ENCODE assay signal across 1 cellular context in the genomic region with DNA sequence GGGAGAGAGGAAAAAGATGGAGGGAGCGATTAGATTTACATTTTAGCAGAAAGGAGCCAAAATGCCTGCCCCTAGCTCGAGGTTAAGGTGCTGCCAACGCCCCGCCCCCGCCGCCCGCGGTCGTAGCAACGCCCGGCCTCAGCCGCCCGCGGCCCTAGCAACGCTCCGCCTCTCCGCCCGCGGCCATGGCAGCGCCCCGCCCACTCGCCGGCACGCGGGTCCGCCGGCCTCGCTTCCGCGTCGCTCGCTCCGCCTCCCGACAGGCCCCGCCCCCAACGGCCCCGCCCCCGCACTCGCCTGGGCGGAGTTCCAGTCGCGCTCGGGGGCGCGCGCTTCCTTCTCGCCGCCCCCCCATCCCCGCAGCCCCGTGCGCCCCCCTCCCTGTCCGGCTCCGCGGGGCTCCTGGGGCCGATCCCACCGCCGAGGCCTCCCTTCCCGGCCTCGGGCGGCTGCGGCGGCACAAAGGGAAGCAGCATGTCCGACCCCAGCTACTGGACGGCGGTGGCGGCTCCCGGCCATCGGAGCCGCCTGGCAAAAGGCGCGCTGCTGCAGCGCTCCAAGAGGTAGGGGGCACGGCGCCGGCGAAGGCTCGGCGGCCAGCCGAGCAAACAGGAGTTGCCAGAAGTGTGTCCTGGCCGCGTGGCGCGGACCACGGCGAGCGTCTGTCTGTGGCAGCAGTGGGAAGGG.
TF ChIP-seq lines count a peak whose summit lies in the region.

No MANE protein-coding gene starts in this region.

TF ChIP-seq in HepG2, 621 proteins besides CTCF, POLR2A, EP300 and RAD21 (continued from another document and continues in another):
- TF ChIP-seq, protein P1, sequence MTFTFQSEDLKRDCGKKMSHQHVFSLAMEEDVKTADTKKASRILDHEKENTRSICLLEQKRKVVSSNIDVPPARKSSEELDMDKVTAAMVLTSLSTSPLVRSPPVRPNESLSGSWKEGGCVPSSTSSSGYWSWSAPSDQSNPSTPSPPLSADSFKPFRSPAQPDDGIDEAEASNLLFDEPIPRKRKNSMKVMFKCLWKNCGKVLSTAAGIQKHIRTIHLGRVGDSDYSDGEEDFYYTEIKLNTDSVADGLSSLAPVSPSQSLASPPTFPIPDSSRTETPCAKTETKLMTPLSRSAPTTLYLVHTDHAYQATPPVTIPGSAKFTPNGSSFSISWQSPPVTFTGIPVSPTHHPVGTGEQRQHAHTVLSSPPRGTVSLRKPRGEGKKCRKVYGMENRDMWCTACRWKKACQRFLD (CRISPR knock-in tag; IDR thresholded peaks at IDR 0.05; ENCODE audit: borderline replicate concordance) = no peak
- TF ChIP-seq, protein P2, sequence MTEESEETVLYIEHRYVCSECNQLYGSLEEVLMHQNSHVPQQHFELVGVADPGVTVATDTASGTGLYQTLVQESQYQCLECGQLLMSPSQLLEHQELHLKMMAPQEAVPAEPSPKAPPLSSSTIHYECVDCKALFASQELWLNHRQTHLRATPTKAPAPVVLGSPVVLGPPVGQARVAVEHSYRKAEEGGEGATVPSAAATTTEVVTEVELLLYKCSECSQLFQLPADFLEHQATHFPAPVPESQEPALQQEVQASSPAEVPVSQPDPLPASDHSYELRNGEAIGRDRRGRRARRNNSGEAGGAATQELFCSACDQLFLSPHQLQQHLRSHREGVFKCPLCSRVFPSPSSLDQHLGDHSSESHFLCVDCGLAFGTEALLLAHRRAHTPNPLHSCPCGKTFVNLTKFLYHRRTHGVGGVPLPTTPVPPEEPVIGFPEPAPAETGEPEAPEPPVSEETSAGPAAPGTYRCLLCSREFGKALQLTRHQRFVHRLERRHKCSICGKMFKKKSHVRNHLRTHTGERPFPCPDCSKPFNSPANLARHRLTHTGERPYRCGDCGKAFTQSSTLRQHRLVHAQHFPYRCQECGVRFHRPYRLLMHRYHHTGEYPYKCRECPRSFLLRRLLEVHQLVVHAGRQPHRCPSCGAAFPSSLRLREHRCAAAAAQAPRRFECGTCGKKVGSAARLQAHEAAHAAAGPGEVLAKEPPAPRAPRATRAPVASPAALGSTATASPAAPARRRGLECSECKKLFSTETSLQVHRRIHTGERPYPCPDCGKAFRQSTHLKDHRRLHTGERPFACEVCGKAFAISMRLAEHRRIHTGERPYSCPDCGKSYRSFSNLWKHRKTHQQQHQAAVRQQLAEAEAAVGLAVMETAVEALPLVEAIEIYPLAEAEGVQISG (CRISPR knock-in tag; IDR thresholded peaks at IDR 0.05) = 0 out of 2 replicates have a peak, but pooled peaks have one; percentile 19
- TF ChIP-seq, protein P3, sequence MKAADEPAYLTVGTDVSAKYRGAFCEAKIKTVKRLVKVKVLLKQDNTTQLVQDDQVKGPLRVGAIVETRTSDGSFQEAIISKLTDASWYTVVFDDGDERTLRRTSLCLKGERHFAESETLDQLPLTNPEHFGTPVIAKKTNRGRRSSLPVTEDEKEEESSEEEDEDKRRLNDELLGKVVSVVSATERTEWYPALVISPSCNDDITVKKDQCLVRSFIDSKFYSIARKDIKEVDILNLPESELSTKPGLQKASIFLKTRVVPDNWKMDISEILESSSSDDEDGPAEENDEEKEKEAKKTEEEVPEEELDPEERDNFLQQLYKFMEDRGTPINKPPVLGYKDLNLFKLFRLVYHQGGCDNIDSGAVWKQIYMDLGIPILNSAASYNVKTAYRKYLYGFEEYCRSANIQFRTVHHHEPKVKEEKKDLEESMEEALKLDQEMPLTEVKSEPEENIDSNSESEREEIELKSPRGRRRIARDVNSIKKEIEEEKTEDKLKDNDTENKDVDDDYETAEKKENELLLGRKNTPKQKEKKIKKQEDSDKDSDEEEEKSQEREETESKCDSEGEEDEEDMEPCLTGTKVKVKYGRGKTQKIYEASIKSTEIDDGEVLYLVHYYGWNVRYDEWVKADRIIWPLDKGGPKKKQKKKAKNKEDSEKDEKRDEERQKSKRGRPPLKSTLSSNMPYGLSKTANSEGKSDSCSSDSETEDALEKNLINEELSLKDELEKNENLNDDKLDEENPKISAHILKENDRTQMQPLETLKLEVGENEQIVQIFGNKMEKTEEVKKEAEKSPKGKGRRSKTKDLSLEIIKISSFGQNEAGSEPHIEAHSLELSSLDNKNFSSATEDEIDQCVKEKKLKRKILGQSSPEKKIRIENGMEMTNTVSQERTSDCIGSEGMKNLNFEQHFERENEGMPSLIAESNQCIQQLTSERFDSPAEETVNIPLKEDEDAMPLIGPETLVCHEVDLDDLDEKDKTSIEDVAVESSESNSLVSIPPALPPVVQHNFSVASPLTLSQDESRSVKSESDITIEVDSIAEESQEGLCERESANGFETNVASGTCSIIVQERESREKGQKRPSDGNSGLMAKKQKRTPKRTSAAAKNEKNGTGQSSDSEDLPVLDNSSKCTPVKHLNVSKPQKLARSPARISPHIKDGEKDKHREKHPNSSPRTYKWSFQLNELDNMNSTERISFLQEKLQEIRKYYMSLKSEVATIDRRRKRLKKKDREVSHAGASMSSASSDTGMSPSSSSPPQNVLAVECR (CRISPR knock-in tag; IDR thresholded peaks at IDR 0.05; ENCODE audit: borderline replicate concordance) = peak; percentile 76
- no peak for TF ChIP-seq TARDBP (CRISPR knock-in tag; IDR thresholded peaks at IDR 0.05)
- no peak for TF ChIP-seq ZNF20 (CRISPR knock-in tag; IDR thresholded peaks at IDR 0.05)
- no peak for TF ChIP-seq DNMT3B (CRISPR knock-in tag; conservative IDR thresholded peaks at IDR 0.05)
- no peak for TF ChIP-seq ZNF251 (CRISPR knock-in tag; IDR thresholded peaks at IDR 0.05)
- TF ChIP-seq SMARCC2 (IDR thresholded peaks at IDR 0.05) = no peak
- 0 out of 2 replicates have a peak, but pooled peaks have one; percentile 48 for TF ChIP-seq IRX3 (CRISPR knock-in tag; IDR thresholded peaks at IDR 0.05; ENCODE audit: borderline replicate concordance, low read depth)
- no peak for TF ChIP-seq ZNF430 (CRISPR knock-in tag; IDR thresholded peaks at IDR 0.05)
- TF ChIP-seq ZNF3 (CRISPR knock-in tag; IDR thresholded peaks at IDR 0.05) = no peak
- no peak for TF ChIP-seq XRCC5 (optimal IDR thresholded peaks at IDR 0.05; ENCODE audit: low read length)
- TF ChIP-seq ZNF260 (CRISPR knock-in tag; IDR thresholded peaks at IDR 0.05; ENCODE audit: borderline replicate concordance, low read depth) = no peak
- no peak for TF ChIP-seq PHF21A (CRISPR knock-in tag; IDR thresholded peaks at IDR 0.05)
- no peak for TF ChIP-seq FOXA3 (CRISPR knock-in tag; IDR thresholded peaks at IDR 0.05)
- no peak for TF ChIP-seq ZSCAN30 (CRISPR knock-in tag; IDR thresholded peaks at IDR 0.05)
- TF ChIP-seq, protein P4, sequence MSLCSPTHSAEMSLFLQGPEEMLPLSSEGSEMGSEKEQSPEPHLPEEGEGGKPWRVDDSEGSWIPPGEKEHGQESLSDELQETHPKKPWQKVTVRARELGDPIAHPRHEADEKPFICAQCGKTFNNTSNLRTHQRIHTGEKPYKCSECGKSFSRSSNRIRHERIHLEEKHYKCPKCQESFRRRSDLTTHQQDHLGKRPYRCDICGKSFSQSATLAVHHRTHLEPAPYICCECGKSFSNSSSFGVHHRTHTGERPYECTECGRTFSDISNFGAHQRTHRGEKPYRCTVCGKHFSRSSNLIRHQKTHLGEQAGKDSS (CRISPR knock-in tag; IDR thresholded peaks at IDR 0.05; ENCODE audit: borderline replicate concordance, low read depth) = no peak
- TF ChIP-seq HES4 (CRISPR knock-in tag; IDR thresholded peaks at IDR 0.05; ENCODE audit: borderline replicate concordance) = peak; percentile 50; the same call in 1 of the 2 replicates
- TF ChIP-seq ZNF33A (CRISPR knock-in tag; IDR thresholded peaks at IDR 0.05; ENCODE audit: borderline replicate concordance) = no peak
- TF ChIP-seq, protein P5, sequence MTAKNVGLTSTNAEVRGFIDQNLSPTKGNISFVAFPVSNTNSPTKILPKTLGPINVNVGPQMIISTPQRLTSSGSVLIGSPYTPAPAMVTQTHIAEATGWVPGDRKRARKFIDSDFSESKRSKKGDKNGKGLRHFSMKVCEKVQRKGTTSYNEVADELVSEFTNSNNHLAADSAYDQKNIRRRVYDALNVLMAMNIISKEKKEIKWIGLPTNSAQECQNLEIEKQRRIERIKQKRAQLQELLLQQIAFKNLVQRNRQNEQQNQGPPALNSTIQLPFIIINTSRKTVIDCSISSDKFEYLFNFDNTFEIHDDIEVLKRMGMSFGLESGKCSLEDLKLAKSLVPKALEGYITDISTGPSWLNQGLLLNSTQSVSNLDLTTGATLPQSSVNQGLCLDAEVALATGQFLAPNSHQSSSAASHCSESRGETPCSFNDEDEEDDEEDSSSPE (CRISPR knock-in tag; IDR thresholded peaks at IDR 0.05) = 0 out of 2 replicates have a peak, but pooled peaks have one; percentile 45
- TF ChIP-seq, protein P6, sequence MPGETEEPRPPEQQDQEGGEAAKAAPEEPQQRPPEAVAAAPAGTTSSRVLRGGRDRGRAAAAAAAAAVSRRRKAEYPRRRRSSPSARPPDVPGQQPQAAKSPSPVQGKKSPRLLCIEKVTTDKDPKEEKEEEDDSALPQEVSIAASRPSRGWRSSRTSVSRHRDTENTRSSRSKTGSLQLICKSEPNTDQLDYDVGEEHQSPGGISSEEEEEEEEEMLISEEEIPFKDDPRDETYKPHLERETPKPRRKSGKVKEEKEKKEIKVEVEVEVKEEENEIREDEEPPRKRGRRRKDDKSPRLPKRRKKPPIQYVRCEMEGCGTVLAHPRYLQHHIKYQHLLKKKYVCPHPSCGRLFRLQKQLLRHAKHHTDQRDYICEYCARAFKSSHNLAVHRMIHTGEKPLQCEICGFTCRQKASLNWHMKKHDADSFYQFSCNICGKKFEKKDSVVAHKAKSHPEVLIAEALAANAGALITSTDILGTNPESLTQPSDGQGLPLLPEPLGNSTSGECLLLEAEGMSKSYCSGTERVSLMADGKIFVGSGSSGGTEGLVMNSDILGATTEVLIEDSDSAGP (CRISPR knock-in tag; IDR thresholded peaks at IDR 0.05; ENCODE audit: borderline replicate concordance) = no peak; the same call in 1 of the 2 replicates
- TF ChIP-seq PLRG1 (conservative IDR thresholded peaks at IDR 0.05) = no peak
- no peak for TF ChIP-seq RXRB (CRISPR knock-in tag; IDR thresholded peaks at IDR 0.05; ENCODE audit: borderline replicate concordance)
- 0 out of 2 replicates have a peak, but pooled peaks have one; percentile 38 for TF ChIP-seq ZNF451 (CRISPR knock-in tag; IDR thresholded peaks at IDR 0.05)
- TF ChIP-seq, protein P7, sequence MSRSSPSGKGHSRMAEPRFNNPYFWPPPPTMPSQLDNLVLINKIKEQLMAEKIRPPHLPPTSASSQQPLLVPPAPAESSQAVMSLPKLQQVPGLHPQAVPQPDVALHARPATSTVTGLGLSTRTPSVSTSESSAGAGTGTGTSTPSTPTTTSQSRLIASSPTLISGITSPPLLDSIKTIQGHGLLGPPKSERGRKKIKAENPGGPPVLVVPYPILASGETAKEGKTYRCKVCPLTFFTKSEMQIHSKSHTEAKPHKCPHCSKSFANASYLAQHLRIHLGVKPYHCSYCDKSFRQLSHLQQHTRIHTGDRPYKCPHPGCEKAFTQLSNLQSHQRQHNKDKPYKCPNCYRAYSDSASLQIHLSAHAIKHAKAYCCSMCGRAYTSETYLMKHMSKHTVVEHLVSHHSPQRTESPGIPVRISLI (CRISPR knock-in tag; IDR thresholded peaks at IDR 0.05; ENCODE audit: borderline replicate concordance) = no peak
- no peak for TF ChIP-seq NFIC (IDR thresholded peaks at IDR 0.05; ENCODE audit: low read length)
- 0 out of 2 replicates have a peak, but pooled peaks have one; percentile 33 for TF ChIP-seq ZNF547 (CRISPR knock-in tag; IDR thresholded peaks at IDR 0.05)
- no peak for TF ChIP-seq TAF1 (CRISPR knock-in tag; IDR thresholded peaks at IDR 0.05)
- TF ChIP-seq CCDC6 (CRISPR knock-in tag; IDR thresholded peaks at IDR 0.05) = 0 out of 2 replicates have a peak, but pooled peaks have one; percentile 33
- TF ChIP-seq ZNF138 (CRISPR knock-in tag; IDR thresholded peaks at IDR 0.05; ENCODE audit: low read depth) = no peak
- TF ChIP-seq FOXM1 (CRISPR knock-in tag; IDR thresholded peaks at IDR 0.05) = no peak
- TF ChIP-seq YEATS4 (CRISPR knock-in tag; IDR thresholded peaks at IDR 0.05; ENCODE audit: borderline replicate concordance) = peak; percentile 48; the same call in 1 of the 2 replicates
- TF ChIP-seq GABPB1 (CRISPR knock-in tag; IDR thresholded peaks at IDR 0.05) = peak; percentile 44; the same call in 1 of the 2 replicates
- TF ChIP-seq RNF2 (conservative IDR thresholded peaks at IDR 0.05; ENCODE audit: low read depth) = no peak
- TF ChIP-seq, protein P8, sequence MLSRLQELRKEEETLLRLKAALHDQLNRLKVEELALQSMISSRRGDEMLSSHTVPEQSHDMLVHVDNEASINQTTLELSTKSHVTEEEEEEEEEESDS (CRISPR knock-in tag; IDR thresholded peaks at IDR 0.05; ENCODE audit: borderline replicate concordance) = no peak
- TF ChIP-seq, protein P9, sequence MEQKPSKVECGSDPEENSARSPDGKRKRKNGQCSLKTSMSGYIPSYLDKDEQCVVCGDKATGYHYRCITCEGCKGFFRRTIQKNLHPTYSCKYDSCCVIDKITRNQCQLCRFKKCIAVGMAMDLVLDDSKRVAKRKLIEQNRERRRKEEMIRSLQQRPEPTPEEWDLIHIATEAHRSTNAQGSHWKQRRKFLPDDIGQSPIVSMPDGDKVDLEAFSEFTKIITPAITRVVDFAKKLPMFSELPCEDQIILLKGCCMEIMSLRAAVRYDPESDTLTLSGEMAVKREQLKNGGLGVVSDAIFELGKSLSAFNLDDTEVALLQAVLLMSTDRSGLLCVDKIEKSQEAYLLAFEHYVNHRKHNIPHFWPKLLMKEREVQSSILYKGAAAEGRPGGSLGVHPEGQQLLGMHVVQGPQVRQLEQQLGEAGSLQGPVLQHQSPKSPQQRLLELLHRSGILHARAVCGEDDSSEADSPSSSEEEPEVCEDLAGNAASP (CRISPR knock-in tag; IDR thresholded peaks at IDR 0.05; ENCODE audit: borderline replicate concordance) = no peak
- TF ChIP-seq, protein P10, sequence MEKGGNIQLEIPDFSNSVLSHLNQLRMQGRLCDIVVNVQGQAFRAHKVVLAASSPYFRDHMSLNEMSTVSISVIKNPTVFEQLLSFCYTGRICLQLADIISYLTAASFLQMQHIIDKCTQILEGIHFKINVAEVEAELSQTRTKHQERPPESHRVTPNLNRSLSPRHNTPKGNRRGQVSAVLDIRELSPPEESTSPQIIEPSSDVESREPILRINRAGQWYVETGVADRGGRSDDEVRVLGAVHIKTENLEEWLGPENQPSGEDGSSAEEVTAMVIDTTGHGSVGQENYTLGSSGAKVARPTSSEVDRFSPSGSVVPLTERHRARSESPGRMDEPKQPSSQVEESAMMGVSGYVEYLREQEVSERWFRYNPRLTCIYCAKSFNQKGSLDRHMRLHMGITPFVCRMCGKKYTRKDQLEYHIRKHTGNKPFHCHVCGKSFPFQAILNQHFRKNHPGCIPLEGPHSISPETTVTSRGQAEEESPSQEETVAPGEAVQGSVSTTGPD (CRISPR knock-in tag; IDR thresholded peaks at IDR 0.05) = no peak
- 0 out of 2 replicates have a peak, but pooled peaks have one; percentile 6 for TF ChIP-seq PCBP1 (IDR thresholded peaks at IDR 0.05; ENCODE audit: borderline replicate concordance, low read depth, low read length)
- TF ChIP-seq, protein P11, sequence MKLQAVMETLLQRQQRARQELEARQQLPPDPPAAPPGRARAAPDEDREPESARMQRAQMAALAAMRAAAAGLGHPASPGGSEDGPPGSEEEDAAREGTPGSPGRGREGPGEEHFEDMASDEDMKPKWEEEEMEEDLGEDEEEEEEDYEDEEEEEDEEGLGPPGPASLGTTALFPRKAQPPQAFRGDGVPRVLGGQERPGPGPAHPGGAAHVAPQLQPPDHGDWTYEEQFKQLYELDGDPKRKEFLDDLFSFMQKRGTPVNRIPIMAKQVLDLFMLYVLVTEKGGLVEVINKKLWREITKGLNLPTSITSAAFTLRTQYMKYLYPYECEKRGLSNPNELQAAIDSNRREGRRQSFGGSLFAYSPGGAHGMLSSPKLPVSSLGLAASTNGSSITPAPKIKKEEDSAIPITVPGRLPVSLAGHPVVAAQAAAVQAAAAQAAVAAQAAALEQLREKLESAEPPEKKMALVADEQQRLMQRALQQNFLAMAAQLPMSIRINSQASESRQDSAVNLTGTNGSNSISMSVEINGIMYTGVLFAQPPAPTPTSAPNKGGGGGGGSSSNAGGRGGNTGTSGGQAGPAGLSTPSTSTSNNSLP (IDR thresholded peaks at IDR 0.05; ENCODE audit: low read depth, low read length) = no peak
- no peak for TF ChIP-seq TBL1XR1 (IDR thresholded peaks at IDR 0.05; ENCODE audit: borderline replicate concordance, low read length, partially characterized antibody)
